17 cellular contexts compared by ENCODE assay signal in genomic region chr12:13570005-13570694, GRCh38.
"Had no signal": no experiment of that assay in that cellular context is flagged by ENCODE, and none has a peak within 500 bp of the region (broad histone marks: within the 10 kb centered on the region; RNA-seq: fewer than 3 reads in every experiment).

No MANE protein-coding gene starts in this region.

- H3K9me3 Mint-ChIP-seq: activated naive CD8-positive, alpha-beta T cell treated with anti-CD3 and anti-CD28 coated beads for 36 hours; activated T-cell treated with anti-CD3 and anti-CD28 coated beads, Interleukin-2, amount 50 U/mL, for 24 hours; stimulated activated naive B cell treated with anti-CD40 and anti-IgM and Interleukin-4, amounts not matched to agents 10 μg/mL and 1 μg/mL and 100 μg/mL, for 72 hours had no signal

- H3K27ac Mint-ChIP-seq: activated naive CD8-positive, alpha-beta T cell treated with anti-CD3 and anti-CD28 coated beads for 36 hours; activated T-cell treated with anti-CD3 and anti-CD28 coated beads, Interleukin-2, amount 50 U/mL, for 24 hours; memory B cell; stimulated activated naive B cell treated with anti-CD40 and anti-IgM and Interleukin-4, amounts not matched to agents 10 μg/mL and 1 μg/mL and 100 μg/mL, for 72 hours had no signal

- H3K27ac ChIP-seq: esophagus squamous epithelium, gastrocnemius medialis, heart right ventricle, parathyroid adenoma, spleen, transverse colon had no signal

- H3K9me3 ChIP-seq: esophagus squamous epithelium, gastrocnemius medialis, heart right ventricle, spleen, transverse colon had no signal

- H3K4me3 ChIP-seq: esophagus squamous epithelium, gastrocnemius medialis, heart right ventricle, spleen, transverse colon had no signal

- ATAC-seq: gastrocnemius medialis; heart right ventricle; stimulated activated naive B cell treated with anti-CD40 and anti-IgM and Interleukin-4, amounts not matched to agents 10 μg/mL and 1 μg/mL and 100 μg/mL, for 72 hours had no signal

- H3K79me2 ChIP-seq: parathyroid adenoma had no signal

- H3K4me1 ChIP-seq: esophagus squamous epithelium, gastrocnemius medialis, heart right ventricle, parathyroid adenoma, spleen, transverse colon had no signal

- H3K9ac ChIP-seq: parathyroid adenoma had no signal

- DNase-seq: activated CD4-positive, alpha-beta T cell treated with anti-CD3 and anti-CD28 coated beads, Interleukin-2, amount 50 U/mL, for 4 hours; activated gamma-delta T cell; activated naive CD8-positive, alpha-beta T cell treated with anti-CD3 and anti-CD28 coated beads for 36 hours; activated T-cell treated with anti-CD3 and anti-CD28 coated beads, Interleukin-2, amount 50 U/mL, for 24 hours; anterior cingulate cortex; esophagus squamous epithelium; gastrocnemius medialis; heart right ventricle; spleen; stimulated activated CD4-positive, alpha-beta T cell treated with anti-CD3 and anti-CD28 coated beads, Interleukin-1b, Interleukin-23, amount 100 ng/mL, for 48 hours; stimulated activated naive B cell treated with anti-CD40 and anti-IgM and Interleukin-4, amounts not matched to agents 10 μg/mL and 1 μg/mL and 100 μg/mL, for 72 hours; substantia nigra; T-helper 2 cell; transverse colon had no signal

- H3K36me3 Mint-ChIP-seq: activated naive CD8-positive, alpha-beta T cell treated with anti-CD3 and anti-CD28 coated beads for 36 hours; memory B cell; stimulated activated naive B cell treated with anti-CD40 and anti-IgM and Interleukin-4, amounts not matched to agents 10 μg/mL and 1 μg/mL and 100 μg/mL, for 72 hours had no signal

- H3K36me3 ChIP-seq: esophagus squamous epithelium, gastrocnemius medialis, heart right ventricle, spleen, transverse colon had no signal

- H3K4me3 Mint-ChIP-seq: activated naive CD8-positive, alpha-beta T cell treated with anti-CD3 and anti-CD28 coated beads for 36 hours; activated T-cell treated with anti-CD3 and anti-CD28 coated beads, Interleukin-2, amount 50 U/mL, for 24 hours; memory B cell; neural crest cell; stimulated activated naive B cell treated with anti-CD40 and anti-IgM and Interleukin-4, amounts not matched to agents 10 μg/mL and 1 μg/mL and 100 μg/mL, for 72 hours had no signal

- H3K27me3 Mint-ChIP-seq: activated T-cell treated with anti-CD3 and anti-CD28 coated beads, Interleukin-2, amount 50 U/mL, for 24 hours; memory B cell had no signal

- H2AFZ ChIP-seq: parathyroid adenoma had no signal

- H3K27me3 ChIP-seq: esophagus squamous epithelium, gastrocnemius medialis, spleen, transverse colon had no signal

- H3K4me1 Mint-ChIP-seq: activated naive CD8-positive, alpha-beta T cell treated with anti-CD3 and anti-CD28 coated beads for 36 hours; memory B cell; stimulated activated naive B cell treated with anti-CD40 and anti-IgM and Interleukin-4, amounts not matched to agents 10 μg/mL and 1 μg/mL and 100 μg/mL, for 72 hours had no signal
